In genomic region chr18:32379891-32380290, GRCh38 we compare ENCODE assay signal across 15 cellular contexts.
A peak's percentile ranks its signal among the peaks of the same experiment; 100 is the strongest.
DNase-seq lines count a peak whose midpoint lies in the region; ATAC-seq and TF ChIP-seq lines count a peak whose summit lies in the region.
"Had no signal": no experiment of that assay in that cellular context is flagged by ENCODE, and none has a peak within 500 bp of the region (broad histone marks: within the 10 kb centered on the region; RNA-seq: fewer than 3 reads in every experiment).

No MANE protein-coding gene starts in this region.

- DNase-seq in HCEC 1CT: peak; percentile 30
- peak; percentile 17 for DNase-seq in brain microvascular endothelial cell
- DNase-seq in fibroblast of pulmonary artery (ENCODE audit: low read depth): peak; percentile 40
- no peak for DNase-seq in posterior vena cava (ENCODE audit: low spot score)
- DNase-seq: AML-193; Caco-2; CD4-positive, alpha-beta T cell; DMS153; DMS79; GDM1; H9 had no signal

- in situ Hi-C loops in brain microvascular endothelial cell (cut with HindIII; ENCODE audit: low pct_ligation_motif_present, low sequenced_read_pairs): loop anchor here (25.0 kb wide), 1 partner anchor 93 kb away; no protein-coding TSS in a partner anchor

- H3K36me3 ChIP-seq in brain microvascular endothelial cell (replicated peaks): no peaks in the 10 kb centered on the region

- TF ChIP-seq CTCF in brain microvascular endothelial cell (IDR thresholded peaks at IDR 0.05; ENCODE audit: low read depth, low read length, missing control alignments) (no peak), fibroblast of pulmonary artery (IDR thresholded peaks at IDR 0.05; ENCODE audit: low read length, missing control alignments) (no peak)

- no peak overlapping the region for H3K27ac ChIP-seq in brain microvascular endothelial cell
- H3K27ac ChIP-seq: C4-2B had no signal

- H3K4me3 ChIP-seq in brain microvascular endothelial cell (ENCODE audit: low read depth, low read length) (no peak overlapping the region), fibroblast of pulmonary artery (replicated peaks; ENCODE audit: low read depth, low read length) (no peak overlapping the region)

- intact Hi-C loops in posterior vena cava (cut with DNase I): no loop called here

- H3K27me3 ChIP-seq in brain microvascular endothelial cell (replicated peaks): no peaks in the 10 kb centered on the region

- no peak for ATAC-seq in GM21717 (IDR thresholded peaks at IDR 0.05; ENCODE audit: unreplicated experiment)
- ATAC-seq in GM21619 (IDR thresholded peaks at IDR 0.05; ENCODE audit: unreplicated experiment): no peak
- ATAC-seq in GM21381 (IDR thresholded peaks at IDR 0.05; ENCODE audit: unreplicated experiment): no peak
